9 cellular contexts compared by ENCODE assay signal in genomic region chr16:71894229-71894920, GRCh38. TPM values are rescaled to one million over a fixed set of nuclear protein-coding genes. Genes with fewer than 3 reads are reported as not detected.
DNase-seq lines count a peak whose midpoint lies in the region; ATAC-seq, FAIRE-seq and TF ChIP-seq lines count a peak whose summit lies in the region.
"Had no signal": no experiment of that assay in that cellular context is flagged by ENCODE, and none has a peak within 500 bp of the region (broad histone marks: within the 10 kb centered on the region; RNA-seq: fewer than 3 reads in every experiment).

No MANE protein-coding gene starts in this region.

- ATAC-seq in GM21619 (IDR thresholded peaks at IDR 0.05; ENCODE audit: unreplicated experiment) (peak; percentile 9), HepG2 (peak; percentile 26)

- H3K9me2 ChIP-seq in Loucy (replicated peaks; ENCODE audit: low read depth, low read length) = no peaks in the 10 kb centered on the region

- H3K27me3 ChIP-seq in Loucy (ENCODE audit: insufficient read depth, low read length, poor library complexity, severe bottlenecking) (peaks cover 7% of the 10 kb centered on the region), HepG2 (ENCODE audit: control insufficient read depth in 1 of 2, insufficient read depth in 2 of 2, low read length in 2 of 2) (no peaks in the 10 kb centered on the region; a peak in 1 of 5 replicates)

- CTCF ChIA-PET in HepG2 (lab: Yijun Ruan, JAX; ENCODE audit: low intra/inter-chr PET ratio, low total read pairs) = no interaction called here

- DNase-seq in Daoy (ENCODE audit: low read depth) (peak; percentile 58), coronary artery (ENCODE audit: low spot score) (peak; percentile 76), HepG2 (ENCODE audit: low spot score) (peak; percentile 56), GDM1 (lab: John Stamatoyannopoulos, UW) (no peak)
- peak; percentile 53 for DNase-seq in stimulated activated CD8-positive, alpha-beta memory T cell treated with anti-CD3 and anti-CD28 coated beads, Interleukin-4, amount 100 ng/mL, for 48 hours

- peaks cover 53% of the 10 kb centered on the region for H3K79me2 ChIP-seq in Loucy (ENCODE audit: insufficient read depth, low read length)
- H3K79me2 ChIP-seq in HepG2 (ENCODE audit: insufficient read depth, low read length) = peaks cover 42% of the 10 kb centered on the region

- no peaks in the 10 kb centered on the region for H3F3A ChIP-seq in Loucy (ENCODE audit: low read depth)

- H3K4me1 ChIP-seq in Loucy (ENCODE audit: insufficient read depth, low read length, poor library complexity, severe bottlenecking) (peaks cover 20% of the 10 kb centered on the region), HepG2 (ENCODE audit: insufficient read depth, low read length) (peaks cover 50% of the 10 kb centered on the region)

- BruUV-seq in HepG2 (replicated peaks; lab: Mats Ljungman, UMichigan) = TSS peak; percentile 89

- TF ChIP-seq POLR2A in HepG2 (IDR thresholded peaks at IDR 0.05; ENCODE audit: insufficient read depth in 1 of 2, low read depth in 2 of 2, low read length in 2 of 2) = no peak

- H3K4me3 ChIP-seq in Loucy (ENCODE audit: low read length, poor library complexity, severe bottlenecking) = peak overlapping the region; percentile 92
- peak overlapping the region; percentile 98 for H3K4me3 ChIP-seq in WI38 (ENCODE audit: low read depth, low read length)
- peak overlapping the region; percentile 92 for H3K4me3 ChIP-seq in coronary artery
- peak overlapping the region; percentile 85 to 98 (median 95) for H3K4me3 ChIP-seq in HepG2 (replicated peaks in 1 of 3; ENCODE audit: insufficient read depth in 1 of 3, low read depth in 2 of 3, low read length in 3 of 3)

- 1% methylated on average over 31 of the region's 31 CpGs for WGBS in HepG2 (ENCODE audit: low lambda C conversion rate)

- H2AFZ ChIP-seq in Loucy (ENCODE audit: low read length) (peak overlapping the region; percentile 87), HepG2 (ENCODE audit: low read length) (no peak overlapping the region)

- H3K9ac ChIP-seq in Loucy (ENCODE audit: low read depth, low read length, poor library complexity, severe bottlenecking) (peak overlapping the region; percentile 98), HepG2 (ENCODE audit: insufficient read depth, low read depth, low read length) (peak overlapping the region; percentile 98)

- in situ Hi-C loops in HepG2 (cut with HindIII; ENCODE audit: extremely low pct_ligation_motif_present, low pct_unique_long_range_greater_than_20kb) = no loop called here

- no peaks in the 10 kb centered on the region for H3K9me3 ChIP-seq in Loucy (ENCODE audit: insufficient read depth, low read depth, low read length)
- no peaks in the 10 kb centered on the region for H3K9me3 ChIP-seq in HepG2 (ENCODE audit: low read length)

- FAIRE-seq in HepG2 (lab: Jason Lieb, UNC) = peak; percentile 44
- FAIRE-seq: islet of Langerhans had no signal

- H4K20me1 ChIP-seq in Loucy (ENCODE audit: insufficient read depth, low read length, poor library complexity, severe bottlenecking) = peaks cover 45% of the 10 kb centered on the region
- peaks cover 30% of the 10 kb centered on the region for H4K20me1 ChIP-seq in HepG2 (ENCODE audit: insufficient read depth, low read length)

- H3K27ac ChIP-seq in coronary artery = peak overlapping the region; percentile 99
- H3K27ac ChIP-seq in HepG2 (ENCODE audit: extremely low read length, insufficient read depth, low read length) = peak overlapping the region; percentile 95

- intact Hi-C loops in HepG2 (cut with micrococcal nuclease; ENCODE audit: unreplicated experiment) = loop anchor here (2.0 kb wide), 1 partner anchor 66 kb away; no protein-coding TSS in a partner anchor

- H3K36me3 ChIP-seq in Loucy (ENCODE audit: insufficient read depth, low read length) = no peaks in the 10 kb centered on the region
- H3K36me3 ChIP-seq in HepG2 (replicated peaks in 1 of 2; ENCODE audit: control insufficient read depth in 1 of 2, insufficient read depth in 2 of 2, low read length in 2 of 2) = peaks cover 0 to 5% of the 10 kb centered on the region in 2 experiments; a peak in 1 of 5 replicates

- H3K4me2 ChIP-seq in Loucy (ENCODE audit: low read depth, low read length, poor library complexity, severe bottlenecking) (peak overlapping the region; percentile 92), HepG2 (ENCODE audit: low read depth, low read length) (peak overlapping the region; percentile 100)

- TF ChIP-seq CTCF in Loucy (conservative IDR thresholded peaks at IDR 0.05; ENCODE audit: low read length) = peak; percentile 33; the same call in 1 of the 2 replicates
- TF ChIP-seq CTCF in WI38 (IDR thresholded peaks at IDR 0.05; ENCODE audit: low read depth, low read length) = no peak
- no peak for TF ChIP-seq CTCF in coronary artery (IDR thresholded peaks at IDR 0.05)
- TF ChIP-seq CTCF in HepG2 (CRISPR knock-in tag; IDR thresholded peaks at IDR 0.05) = peak; percentile 64

- no peak for TF ChIP-seq RAD21 in HepG2 (CRISPR knock-in tag; IDR thresholded peaks at IDR 0.05)

- TF ChIP-seq EP300 in HepG2 (IDR thresholded peaks at IDR 0.05; ENCODE audit: low read depth in 2 of 2, low read length in 2 of 2) (no peak), HepG2 (CRISPR knock-in tag; IDR thresholded peaks at IDR 0.05; ENCODE audit: borderline replicate concordance) (no peak)

- POLR2A ChIA-PET in HepG2 (lab: Yijun Ruan, JAX) = interaction anchor here (0.7 to 4.9 kb wide), 13 partner anchors 9 to 199 kb away, joined by 3 to 59 read pairs (median 4); partner anchors contain the start of genes AP1G1, DHX38, HPR and TXNL4B

RNA-seq across cellular contexts. Expression of gene IST1, which starts 1.0 kb away (rescaled TPM):
- total RNA-seq in Daoy (2014; rRNA removed; shearing (Covaris generic)) = 178 and 216 TPM in 2 replicates
- 346 and 497 TPM in 2 replicates for total RNA-seq in HepG2 (2016; rRNA removed; fragmentation: Illumina TruSeq; extraction: Trizol)
- total RNA-seq in HepG2 (2016; cell fraction: cytosol; rRNA removed; fragmentation: Illumina TruSeq; extraction: Trizol; ENCODE audit: low read depth) = 49.2 and 50.3 TPM in 2 replicates
- total RNA-seq in HepG2 (2016; cell fraction: insoluble cytoplasmic fraction; rRNA removed; fragmentation: Illumina TruSeq; extraction: Trizol) = 344 and 478 TPM in 2 replicates
- 98.2 and 110 TPM in 2 replicates for total RNA-seq in HepG2 (2016; cell fraction: membrane; rRNA removed; fragmentation: Illumina TruSeq; extraction: Trizol)
- 217 and 218 TPM in 2 replicates for total RNA-seq in HepG2 (2016; cell fraction: nucleus; rRNA removed; fragmentation: Illumina TruSeq; extraction: Trizol)
- polyA plus RNA-seq in HepG2 (2011; rRNA removed) = 402 and 415 TPM in 2 replicates
- 246 and 321 TPM in 2 replicates for polyA plus RNA-seq in HepG2 (2011; cell fraction: cytosol; rRNA removed)
- 386 and 449 TPM in 2 replicates for polyA plus RNA-seq in HepG2 (2011; cell fraction: nucleus; rRNA removed)
- 250 and 252 TPM in 2 replicates for polyA plus RNA-seq in HepG2 (2012)
- 15.5 and 16.2 TPM in 2 replicates for polyA plus RNA-seq in HepG2 (2016; cell fraction: cytosol; fragmentation: Illumina TruSeq; extraction: Trizol; ENCODE audit: low read depth)
- polyA plus RNA-seq in HepG2 (2016; cell fraction: insoluble cytoplasmic fraction; fragmentation: Illumina TruSeq; extraction: Trizol; ENCODE audit: low read depth) = 427 and 428 TPM in 2 replicates
- 40.8 and 43.5 TPM in 2 replicates for polyA plus RNA-seq in HepG2 (2016; cell fraction: membrane; fragmentation: Illumina TruSeq; extraction: Trizol; ENCODE audit: low read depth)
- 440 and 473 TPM in 2 replicates for polyA plus RNA-seq in HepG2 (2016; cell fraction: nucleus; fragmentation: Illumina TruSeq; extraction: Trizol; ENCODE audit: insufficient read depth, low read depth)
- polyA minus RNA-seq in HepG2 (2011; rRNA and poly(A)+ RNA removed; ENCODE audit: low replicate concordance) = 132 and 270 TPM in 2 replicates
- 125 and 139 TPM in 2 replicates for polyA minus RNA-seq in HepG2 (2011; cell fraction: cytosol; rRNA and poly(A)+ RNA removed)
- polyA minus RNA-seq in HepG2 (2011; cell fraction: nucleus; rRNA and poly(A)+ RNA removed) = 242 and 297 TPM in 2 replicates

RNA-seq across cellular contexts. Expression of gene ZNF821, which starts 10.4 kb away (rescaled TPM):
- 3.5 and 4.5 TPM in 2 replicates for total RNA-seq in Daoy (2014; rRNA removed; shearing (Covaris generic))
- 6.0 and 7.0 TPM in 2 replicates for total RNA-seq in HepG2 (2016; rRNA removed; fragmentation: Illumina TruSeq; extraction: Trizol)
- 4.9 and 5.9 TPM in 2 replicates for total RNA-seq in HepG2 (2016; cell fraction: cytosol; rRNA removed; fragmentation: Illumina TruSeq; extraction: Trizol; ENCODE audit: low read depth)
- 6.5 and 7.8 TPM in 2 replicates for total RNA-seq in HepG2 (2016; cell fraction: insoluble cytoplasmic fraction; rRNA removed; fragmentation: Illumina TruSeq; extraction: Trizol)
- total RNA-seq in HepG2 (2016; cell fraction: membrane; rRNA removed; fragmentation: Illumina TruSeq; extraction: Trizol) = 9.7 and 9.9 TPM in 2 replicates
- 5.0 and 7.0 TPM in 2 replicates for total RNA-seq in HepG2 (2016; cell fraction: nucleus; rRNA removed; fragmentation: Illumina TruSeq; extraction: Trizol)
- polyA plus RNA-seq in HepG2 (2011; rRNA removed) = 8.2 and 9.1 TPM in 2 replicates
- polyA plus RNA-seq in HepG2 (2011; cell fraction: cytosol; rRNA removed) = 7.8 and 7.9 TPM in 2 replicates
- 13.1 and 13.6 TPM in 2 replicates for polyA plus RNA-seq in HepG2 (2011; cell fraction: nucleus; rRNA removed)
- polyA plus RNA-seq in HepG2 (2012) = 4.8 and 7.2 TPM in 2 replicates
- 3.0 and 3.2 TPM in 2 replicates for polyA plus RNA-seq in HepG2 (2016; cell fraction: cytosol; fragmentation: Illumina TruSeq; extraction: Trizol; ENCODE audit: low read depth)
- 5.8 and 7.3 TPM in 2 replicates for polyA plus RNA-seq in HepG2 (2016; cell fraction: insoluble cytoplasmic fraction; fragmentation: Illumina TruSeq; extraction: Trizol; ENCODE audit: low read depth)
- 4.2 and 6.2 TPM in 2 replicates for polyA plus RNA-seq in HepG2 (2016; cell fraction: membrane; fragmentation: Illumina TruSeq; extraction: Trizol; ENCODE audit: low read depth)
- 7.5 and 8.7 TPM in 2 replicates for polyA plus RNA-seq in HepG2 (2016; cell fraction: nucleus; fragmentation: Illumina TruSeq; extraction: Trizol; ENCODE audit: insufficient read depth, low read depth)
- 4.7 and 11.8 TPM in 2 replicates for polyA minus RNA-seq in HepG2 (2011; rRNA and poly(A)+ RNA removed; ENCODE audit: low replicate concordance)
- 5.3 and 5.9 TPM in 2 replicates for polyA minus RNA-seq in HepG2 (2011; cell fraction: cytosol; rRNA and poly(A)+ RNA removed)
- polyA minus RNA-seq in HepG2 (2011; cell fraction: nucleus; rRNA and poly(A)+ RNA removed) = 9.3 and 11.5 TPM in 2 replicates

RNA-seq across cellular contexts. Expression of gene ATXN1L, which starts 48.6 kb away (rescaled TPM):
- total RNA-seq in Daoy (2014; rRNA removed; shearing (Covaris generic)) = 5.9 and 13.0 TPM in 2 replicates
- total RNA-seq in HepG2 (2016; rRNA removed; fragmentation: Illumina TruSeq; extraction: Trizol) = 22.4 and 23.6 TPM in 2 replicates
- 3.6 and 5.9 TPM in 2 replicates for total RNA-seq in HepG2 (2016; cell fraction: cytosol; rRNA removed; fragmentation: Illumina TruSeq; extraction: Trizol; ENCODE audit: low read depth)
- total RNA-seq in HepG2 (2016; cell fraction: insoluble cytoplasmic fraction; rRNA removed; fragmentation: Illumina TruSeq; extraction: Trizol) = 20.9 and 21.7 TPM in 2 replicates
- total RNA-seq in HepG2 (2016; cell fraction: membrane; rRNA removed; fragmentation: Illumina TruSeq; extraction: Trizol) = 10.7 and 13.4 TPM in 2 replicates
- 21.5 and 23.5 TPM in 2 replicates for total RNA-seq in HepG2 (2016; cell fraction: nucleus; rRNA removed; fragmentation: Illumina TruSeq; extraction: Trizol)
- polyA plus RNA-seq in HepG2 (2011; rRNA removed) = 19.6 and 20.0 TPM in 2 replicates
- 13.1 and 13.9 TPM in 2 replicates for polyA plus RNA-seq in HepG2 (2011; cell fraction: cytosol; rRNA removed)
- 33.8 and 34.8 TPM in 2 replicates for polyA plus RNA-seq in HepG2 (2011; cell fraction: nucleus; rRNA removed)
- polyA plus RNA-seq in HepG2 (2012) = 16.8 and 18.1 TPM in 2 replicates
- polyA plus RNA-seq in HepG2 (2016; cell fraction: cytosol; fragmentation: Illumina TruSeq; extraction: Trizol; ENCODE audit: low read depth) = 1.9 and 3.5 TPM in 2 replicates
- polyA plus RNA-seq in HepG2 (2016; cell fraction: insoluble cytoplasmic fraction; fragmentation: Illumina TruSeq; extraction: Trizol; ENCODE audit: low read depth) = 14.9 and 15.2 TPM in 2 replicates
- polyA plus RNA-seq in HepG2 (2016; cell fraction: membrane; fragmentation: Illumina TruSeq; extraction: Trizol; ENCODE audit: low read depth) = 5.2 and 5.3 TPM in 2 replicates
- polyA plus RNA-seq in HepG2 (2016; cell fraction: nucleus; fragmentation: Illumina TruSeq; extraction: Trizol; ENCODE audit: insufficient read depth, low read depth) = 25.4 and 26.1 TPM in 2 replicates
- 27.5 and 35.3 TPM in 2 replicates for polyA minus RNA-seq in HepG2 (2011; rRNA and poly(A)+ RNA removed; ENCODE audit: low replicate concordance)
- polyA minus RNA-seq in HepG2 (2011; cell fraction: cytosol; rRNA and poly(A)+ RNA removed) = 11.6 and 12.9 TPM in 2 replicates
- polyA minus RNA-seq in HepG2 (2011; cell fraction: nucleus; rRNA and poly(A)+ RNA removed) = 26.9 and 31.0 TPM in 2 replicates

Comparison
In these comparisons a context has a peak if more than half of its experiments do, and no peak if none do; other contexts are left out.
1. CTCF ChIP-seq: peak in Loucy (single experiment) and HepG2 (single experiment); none in WI38 (single experiment) and coronary artery (single experiment).
2. Peak in every context shown above with its lines, with median percentiles within 50 percentile points of each other: H3K4me3 ChIP-seq.